Comparison of ENCODE assay signal across 8 cellular contexts in the genomic region with DNA sequence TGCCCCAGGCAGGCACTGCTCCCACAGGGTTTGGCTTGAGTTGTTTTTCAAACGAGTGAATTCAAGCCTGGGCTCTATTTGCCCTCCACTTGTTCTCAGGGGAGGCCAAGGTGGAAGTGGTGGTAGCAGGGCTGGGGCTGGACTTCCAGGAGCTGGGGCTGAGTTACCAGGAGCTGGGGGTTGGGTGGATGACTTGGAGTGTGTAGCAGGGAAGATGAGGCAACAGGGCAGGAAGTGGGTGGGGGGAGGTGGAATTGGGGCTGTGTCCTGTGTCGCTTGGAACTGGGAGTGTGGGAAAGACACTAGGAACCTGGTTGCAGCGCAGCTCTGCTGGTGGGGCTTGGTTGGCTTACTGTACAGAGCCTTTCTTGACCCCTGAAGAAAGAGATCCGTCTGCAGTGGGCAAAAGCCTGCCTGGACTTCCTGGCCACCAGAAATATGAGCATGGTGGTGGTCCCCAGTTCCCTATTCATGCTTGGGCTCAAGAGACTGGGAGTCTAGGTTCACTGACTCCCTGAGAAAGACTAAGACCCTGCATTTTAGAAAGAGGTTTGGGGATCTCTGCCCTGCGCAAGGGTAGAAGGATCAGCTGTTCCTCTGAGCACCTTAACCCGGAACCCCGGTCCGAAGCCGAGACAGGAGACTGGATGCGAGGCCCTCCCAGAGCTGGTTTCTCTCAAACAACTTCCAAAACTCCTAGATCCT. TPM values are rescaled to one million over a fixed set of nuclear protein-coding genes. Genes with fewer than 3 reads are reported as not detected.
DNase-seq lines count a peak whose midpoint lies in the region; ATAC-seq, FAIRE-seq and TF ChIP-seq lines count a peak whose summit lies in the region.
"Had no signal": no experiment of that assay in that cellular context is flagged by ENCODE, and none has a peak within 500 bp of the region (broad histone marks: within the 10 kb centered on the region; RNA-seq: fewer than 3 reads in every experiment).

No MANE protein-coding gene starts in this region.

- no TSS peak for BruUV-seq in K562 (replicated peaks; lab: Mats Ljungman, UMichigan)

- no peak for FAIRE-seq in K562 (lab: Jason Lieb, UNC)
- FAIRE-seq: TTC549 had no signal

- H3K4me3 ChIP-seq in DOHH2 (ENCODE audit: low read length) (peak overlapping the region; percentile 70), Karpas-422 (ENCODE audit: low read length) (no peak overlapping the region), K562 (no peak overlapping the region), neuronal stem cell (ENCODE audit: low read length in 2 of 2) (no peak overlapping the region)

- H4K20me1 ChIP-seq in DOHH2 (ENCODE audit: control insufficient read depth, insufficient read depth, low read depth, low read length) (no peaks in the 10 kb centered on the region), Karpas-422 (ENCODE audit: insufficient read depth, low read depth, low read length) (no peaks in the 10 kb centered on the region), K562 (replicated peaks; ENCODE audit: control insufficient read depth, insufficient read depth, low read length) (no peaks in the 10 kb centered on the region)

- H3K23ac ChIP-seq in neuronal stem cell (ENCODE audit: low read depth, low read length, poor library complexity), result no peak overlapping the region

- H3K79me2 ChIP-seq in DOHH2 (ENCODE audit: control insufficient read depth, low read length) (no peaks in the 10 kb centered on the region), Karpas-422 (ENCODE audit: low read length) (no peaks in the 10 kb centered on the region), K562 (ENCODE audit: control insufficient read depth, insufficient read depth, low read length) (no peaks in the 10 kb centered on the region)

- no peak overlapping the region for H4K8ac ChIP-seq in neuronal stem cell (ENCODE audit: low read depth, low read length)

- no peak for TF ChIP-seq EP300 in K562 (IDR thresholded peaks at IDR 0.05; ENCODE audit: low read length)

- H3K9ac ChIP-seq in Karpas-422 (ENCODE audit: low read length) (no peak overlapping the region), K562 (ENCODE audit: insufficient read depth in 1 of 2, low read depth in 2 of 2, low read length in 2 of 2) (peak overlapping the region in 1 of 2 experiments; percentile 79; a peak in 1 of 4 replicates), neuronal stem cell (ENCODE audit: low read depth, low read length, poor library complexity) (no peak overlapping the region)

- intact Hi-C loops in K562 (cut with micrococcal nuclease), result no loop called here

- in situ Hi-C loops in K562 (cut with MboI), result no loop called here

- no peak for TF ChIP-seq CTCF in DOHH2 (IDR thresholded peaks at IDR 0.05; ENCODE audit: low read depth, low read length, poor library complexity, severe bottlenecking)
- TF ChIP-seq CTCF in K562 (IDR thresholded peaks at IDR 0.05 in 2 of 3, conservative IDR thresholded peaks at IDR 0.05 in 1 of 3; ENCODE audit: insufficient read depth in 2 of 3, low read depth in 1 of 3, low read length in 3 of 3), result no peak

- H3K9me3 ChIP-seq in DOHH2 (ENCODE audit: control insufficient read depth, insufficient read depth, low read length) (no peaks in the 10 kb centered on the region), Karpas-422 (ENCODE audit: low read length) (no peaks in the 10 kb centered on the region), K562 (replicated peaks; ENCODE audit: control insufficient read depth, insufficient read depth, low read depth, low read length) (no peaks in the 10 kb centered on the region), neuronal stem cell (replicated peaks in 1 of 2; ENCODE audit: control insufficient read depth in 2 of 2, insufficient read depth in 1 of 2, low read depth in 1 of 2, low read length in 2 of 2) (no peaks in the 10 kb centered on the region)

- peak; percentile 31; the same call in 2 of the 3 replicates for ATAC-seq in K562

- H3K4me2 ChIP-seq in DOHH2 (ENCODE audit: low read length) (peak overlapping the region; percentile 90), Karpas-422 (ENCODE audit: low read depth, low read length, poor library complexity, severe bottlenecking) (no peak overlapping the region), K562 (ENCODE audit: insufficient read depth, low read length) (no peak overlapping the region), neuronal stem cell (ENCODE audit: insufficient read depth, low read length, poor library complexity, severe bottlenecking) (peak overlapping the region; percentile 37)

- H3F3A ChIP-seq in DOHH2 (ENCODE audit: control insufficient read depth, insufficient read depth), result peaks cover 4% of the 10 kb centered on the region; the same call in 1 of the 2 replicates

- H2BK120ac ChIP-seq in neuronal stem cell (ENCODE audit: low read depth, low read length), result no peak overlapping the region

- H3K36me3 ChIP-seq in DOHH2 (ENCODE audit: control insufficient read depth, low read length) (no peaks in the 10 kb centered on the region), Karpas-422 (ENCODE audit: insufficient read depth, low read length) (no peaks in the 10 kb centered on the region), K562 (ENCODE audit: control insufficient read depth, insufficient read depth, low read length) (no peaks in the 10 kb centered on the region), neuronal stem cell (replicated peaks in 1 of 2; ENCODE audit: control insufficient read depth in 2 of 2, insufficient read depth in 2 of 2, low read length in 2 of 2) (no peaks in the 10 kb centered on the region)

- H3K27ac ChIP-seq in DOHH2 (ENCODE audit: low read depth, low read length) (no peak overlapping the region), Karpas-422 (ENCODE audit: low read length) (no peak overlapping the region), K562 (ENCODE audit: extremely low read depth, low read depth, low read length) (no peak overlapping the region), neuronal stem cell (replicated peaks; ENCODE audit: low read length) (no peak overlapping the region)

- CTCF ChIA-PET in K562 (lab: Yijun Ruan, JAX; ENCODE audit: low intra/inter-chr PET ratio), result no interaction called here

- H2BK5ac ChIP-seq in neuronal stem cell (ENCODE audit: low read length), result no peak overlapping the region

- TF ChIP-seq RAD21 in K562 (CRISPR knock-in tag; conservative IDR thresholded peaks at IDR 0.05 in 1 of 2, IDR thresholded peaks at IDR 0.05 in 1 of 2), result no peak

- H3K18ac ChIP-seq in neuronal stem cell (ENCODE audit: low read length), result no peak overlapping the region

- TF ChIP-seq POLR2A in K562 (conservative IDR thresholded peaks at IDR 0.05), result no peak

- H3K4me1 ChIP-seq in DOHH2 (ENCODE audit: control insufficient read depth, low read length) (peaks cover 32% of the 10 kb centered on the region), Karpas-422 (ENCODE audit: low read length) (peaks cover 31% of the 10 kb centered on the region), K562 (replicated peaks in 1 of 2; ENCODE audit: control insufficient read depth in 2 of 2, insufficient read depth in 2 of 2, low read length in 2 of 2) (peaks cover 9 to 40% of the 10 kb centered on the region in 2 experiments), neuronal stem cell (ENCODE audit: control insufficient read depth in 2 of 2, insufficient read depth in 1 of 2, low read depth in 1 of 2, low read length in 2 of 2) (peaks cover 3 to 12% of the 10 kb centered on the region in 2 donors)

- no peaks in the 10 kb centered on the region for H3K79me1 ChIP-seq in neuronal stem cell (ENCODE audit: low read depth, low read length)

- no peak overlapping the region for H4K91ac ChIP-seq in neuronal stem cell (ENCODE audit: low read depth, low read length, poor library complexity)

- POLR2A ChIA-PET in K562 (lab: Yijun Ruan, JAX), result interaction anchor here (0.6 kb wide), 1 partner anchor 27 kb away, joined by 4 read pairs; no protein-coding TSS in a partner anchor

- 48% methylated on average over 10 of the region's 10 CpGs for WGBS in K562 (ENCODE audit: insufficient coverage, low coverage, missing lambda C conversion rate)
- no CpG with 5 or more reads among the region's 10 CpGs for WGBS in neuronal stem cell (ENCODE audit: extremely low coverage in 2 of 2, insufficient read length in 2 of 2, insufficient replicate concordance in 1 of 2), 2 donors

- DNase-seq in Karpas-422, result peak; percentile 41
- no peak for DNase-seq in K562 (ENCODE audit: extremely low read depth in 1 of 4, low spot score in 3 of 4)
- DNase-seq in neuronal stem cell (ENCODE audit: low spot score), result no peak
- DNase-seq in stimulated activated CD4-positive, alpha-beta T cell treated with anti-CD3 and anti-CD28 coated beads, Interleukin-2, amount 100 ng/mL, for 48 hours, result no peak
- no peak for DNase-seq in dedifferentiated amniotic fluid mesenchymal stem cell (ENCODE audit: extremely low spot score)
- DNase-seq in DMS53 treated with DMSO at 0.1 percent for 48 hours (lab: John Stamatoyannopoulos, UW; ENCODE audit: unreplicated experiment), result no peak

- no peak overlapping the region for H2AFZ ChIP-seq in Karpas-422 (ENCODE audit: low read length)
- no peak overlapping the region for H2AFZ ChIP-seq in K562 (ENCODE audit: low read depth, low read length)
- no peak overlapping the region for H2AFZ ChIP-seq in neuronal stem cell (ENCODE audit: low read length)

- H2BK12ac ChIP-seq in neuronal stem cell (ENCODE audit: low read length), result no peak overlapping the region

- no peak overlapping the region for H2AK5ac ChIP-seq in neuronal stem cell (ENCODE audit: low read depth, low read length)

- no peak overlapping the region for H3K14ac ChIP-seq in neuronal stem cell (ENCODE audit: low read length)

- no peak overlapping the region for H3K4ac ChIP-seq in neuronal stem cell (ENCODE audit: low read length)

- no peaks in the 10 kb centered on the region for H3K9me2 ChIP-seq in DOHH2 (replicated peaks; ENCODE audit: control insufficient read depth, low read length)
- no peaks in the 10 kb centered on the region for H3K9me2 ChIP-seq in Karpas-422 (replicated peaks; ENCODE audit: insufficient read depth, low read length)

- peaks cover 34% of the 10 kb centered on the region for H3K27me3 ChIP-seq in DOHH2 (ENCODE audit: control insufficient read depth, low read length)
- H3K27me3 ChIP-seq in Karpas-422 (ENCODE audit: low read length), result no peaks in the 10 kb centered on the region
- H3K27me3 ChIP-seq in K562 (ENCODE audit: control insufficient read depth in 2 of 2, insufficient read depth in 2 of 2, low read length in 2 of 2), result peaks cover 3 to 16% of the 10 kb centered on the region in 2 experiments; a peak in 4 of 5 replicates
- peaks cover 55 to 82% (median 72%) of the 10 kb centered on the region in 3 experiments for H3K27me3 ChIP-seq in neuronal stem cell (ENCODE audit: control insufficient read depth in 3 of 3, insufficient read depth in 3 of 3, low read depth in 1 of 3, low read length in 3 of 3)

- H3K9me1 ChIP-seq in K562 (ENCODE audit: control insufficient read depth, insufficient read depth, low read length), result no peaks in the 10 kb centered on the region

- H2BK15ac ChIP-seq in neuronal stem cell (ENCODE audit: low read length), result no peak overlapping the region

RNA-seq across cellular contexts. Expression of a gene that starts 3.1 kb away (rescaled TPM):
- 0.56 and 1.4 TPM in 2 replicates for total RNA-seq in Karpas-422 (2014; rRNA removed; shearing (Covaris generic); ENCODE audit: low replicate concordance)
- total RNA-seq in K562 (2011; cell fraction: chromatin; rRNA removed; ENCODE audit: low replicate concordance), result 0.30 and 0.44 TPM in 2 replicates
- 0.39 TPM in 1 of 2 replicates, not detected in the other for total RNA-seq in K562 (2011; cell fraction: nucleolus; rRNA removed)
- 0.81 TPM in 1 of 2 replicates, not detected in the other for total RNA-seq in K562 (2011; cell fraction: nucleoplasm; rRNA removed)
- not detected in 2 replicates for total RNA-seq in K562 (2014; rRNA removed)
- not detected in 2 replicates for total RNA-seq in K562 (2014; rRNA removed; fragmentation: Illumina TruSeq; extraction: Trizol)
- 0.11 TPM in 1 of 2 replicates, not detected in the other for total RNA-seq in K562 (2015; rRNA removed; fragmentation: Illumina TruSeq; extraction: Trizol)
- not detected in 2 replicates for total RNA-seq in K562 (2021)
- polyA plus RNA-seq in K562 (2011; rRNA removed), result 0.07 and 0.11 TPM in 2 replicates
- polyA plus RNA-seq in K562 (2011; cell fraction: cytosol; rRNA removed), result not detected in 2 replicates
- 0.31 and 0.38 TPM in 2 replicates for polyA plus RNA-seq in K562 (2011; cell fraction: nucleus; rRNA removed)
- 0.20 and 0.58 TPM in 2 replicates for polyA plus RNA-seq in K562 (2012)
- not detected in 2 replicates for polyA plus RNA-seq in K562 (2014; fragmentation: Illumina TruSeq; extraction: Trizol)
- under 1 TPM; 0.03 to 0.06 TPM for polyA plus RNA-seq in K562 (2014; fragmentation: Nextera tagmentation; extraction: Ambion mirVana)
- polyA plus RNA-seq in K562 (2014; rRNA removed), result 0.04 and 0.07 TPM in 2 replicates
- polyA minus RNA-seq in K562 (2011; rRNA and poly(A)+ RNA removed), result 0.14 TPM in 1 of 2 replicates, not detected in the other
- not detected in 2 replicates for polyA minus RNA-seq in K562 (2011; cell fraction: cytosol; rRNA and poly(A)+ RNA removed)
- polyA minus RNA-seq in K562 (2011; cell fraction: nucleus; rRNA and poly(A)+ RNA removed), result not detected in 2 replicates
- polyA plus RNA-seq in neuronal stem cell (2013, experiment 1 of 2), result 0.25 TPM
- 0.24 TPM for polyA plus RNA-seq in neuronal stem cell (2013, experiment 2 of 2)

RNA-seq across cellular contexts. Expression of a gene that starts 18.6 kb away (rescaled TPM):
- total RNA-seq in Karpas-422 (2014; rRNA removed; shearing (Covaris generic); ENCODE audit: low replicate concordance), result 22.8 and 46.0 TPM in 2 replicates
- 18.2 and 51.7 TPM in 2 replicates for total RNA-seq in K562 (2011; cell fraction: chromatin; rRNA removed; ENCODE audit: low replicate concordance)
- total RNA-seq in K562 (2011; cell fraction: nucleolus; rRNA removed), result 35.4 and 36.2 TPM in 2 replicates
- total RNA-seq in K562 (2011; cell fraction: nucleoplasm; rRNA removed), result 27.1 and 28.9 TPM in 2 replicates
- total RNA-seq in K562 (2014; rRNA removed) (16.4 and 20.4 TPM in 2 replicates), K562 (2014; rRNA removed; fragmentation: Illumina TruSeq; extraction: Trizol) (4.5 and 5.4 TPM in 2 replicates), K562 (2015; rRNA removed; fragmentation: Illumina TruSeq; extraction: Trizol) (10.7 and 13.3 TPM in 2 replicates), K562 (2021) (33.5 and 35.1 TPM in 2 replicates)
- polyA plus RNA-seq in K562 (2011; rRNA removed) (8.1 and 14.6 TPM in 2 replicates), K562 (2014; fragmentation: Illumina TruSeq; extraction: Trizol) (16.0 and 26.9 TPM in 2 replicates), K562 (2014; fragmentation: Nextera tagmentation; extraction: Ambion mirVana) (1 to 10 TPM; 1.9 to 2.6 TPM), K562 (2014; rRNA removed) (20.0 and 24.8 TPM in 2 replicates)
- 11.3 and 22.9 TPM in 2 replicates for polyA plus RNA-seq in K562 (2011; cell fraction: cytosol; rRNA removed)
- 32.8 and 67.9 TPM in 2 replicates for polyA plus RNA-seq in K562 (2011; cell fraction: nucleus; rRNA removed)
- 23.9 and 26.1 TPM in 2 replicates for polyA plus RNA-seq in K562 (2012)
- polyA minus RNA-seq in K562 (2011; rRNA and poly(A)+ RNA removed), result 4.9 and 5.2 TPM in 2 replicates
- polyA minus RNA-seq in K562 (2011; cell fraction: cytosol; rRNA and poly(A)+ RNA removed), result 13.6 and 15.4 TPM in 2 replicates
- polyA minus RNA-seq in K562 (2011; cell fraction: nucleus; rRNA and poly(A)+ RNA removed), result 16.6 and 17.4 TPM in 2 replicates
- polyA plus RNA-seq in neuronal stem cell (2013, experiment 1 of 2), result 9.2 TPM
- 9.4 TPM for polyA plus RNA-seq in neuronal stem cell (2013, experiment 2 of 2)

RNA-seq across cellular contexts. Expression of a gene that starts 19.0 kb away (rescaled TPM):
- total RNA-seq in Karpas-422 (2014; rRNA removed; shearing (Covaris generic); ENCODE audit: low replicate concordance), result 34.0 and 53.6 TPM in 2 replicates
- total RNA-seq in K562 (2011; cell fraction: chromatin; rRNA removed; ENCODE audit: low replicate concordance), result 218 and 257 TPM in 2 replicates
- total RNA-seq in K562 (2011; cell fraction: nucleolus; rRNA removed), result 151 and 178 TPM in 2 replicates
- total RNA-seq in K562 (2011; cell fraction: nucleoplasm; rRNA removed), result 203 and 242 TPM in 2 replicates
- total RNA-seq in K562 (2014; rRNA removed) (22.7 and 26.9 TPM in 2 replicates), K562 (2014; rRNA removed; fragmentation: Illumina TruSeq; extraction: Trizol) (29.3 and 30.2 TPM in 2 replicates), K562 (2015; rRNA removed; fragmentation: Illumina TruSeq; extraction: Trizol) (25.0 and 27.4 TPM in 2 replicates), K562 (2021) (32.7 and 33.2 TPM in 2 replicates)
- polyA plus RNA-seq in K562 (2011; rRNA removed) (51.7 and 66.5 TPM in 2 replicates), K562 (2014; fragmentation: Illumina TruSeq; extraction: Trizol) (32.2 and 40.1 TPM in 2 replicates), K562 (2014; fragmentation: Nextera tagmentation; extraction: Ambion mirVana) (1 to 10 TPM; 2.4 to 5.9 TPM), K562 (2014; rRNA removed) (23.4 and 28.5 TPM in 2 replicates)
- 29.9 and 48.2 TPM in 2 replicates for polyA plus RNA-seq in K562 (2011; cell fraction: cytosol; rRNA removed)
- 76.5 and 77.3 TPM in 2 replicates for polyA plus RNA-seq in K562 (2011; cell fraction: nucleus; rRNA removed)
- 29.4 and 50.6 TPM in 2 replicates for polyA plus RNA-seq in K562 (2012)
- polyA minus RNA-seq in K562 (2011; rRNA and poly(A)+ RNA removed), result 84.3 and 87.6 TPM in 2 replicates
- polyA minus RNA-seq in K562 (2011; cell fraction: cytosol; rRNA and poly(A)+ RNA removed), result 28.8 and 38.0 TPM in 2 replicates
- 47.7 and 95.0 TPM in 2 replicates for polyA minus RNA-seq in K562 (2011; cell fraction: nucleus; rRNA and poly(A)+ RNA removed)
- polyA plus RNA-seq in neuronal stem cell (2013, experiment 1 of 2), result 28.2 TPM
- polyA plus RNA-seq in neuronal stem cell (2013, experiment 2 of 2), result 29.4 TPM

Comparison
In these comparisons a context has a peak if more than half of its experiments do, and no peak if none do; other contexts are left out.
1. H3K4me2 ChIP-seq: peak in DOHH2 (single experiment) and neuronal stem cell (single experiment); none in Karpas-422 (single experiment) and K562 (single experiment).